22 cellular contexts compared by ENCODE assay signal in genomic region chr16:2840914-2841313, GRCh38. TPM values are rescaled to one million over a fixed set of nuclear protein-coding genes. Genes with fewer than 3 reads are reported as not detected.
A peak's percentile ranks its signal among the peaks of the same experiment; 100 is the strongest.
DNase-seq lines count a peak whose midpoint lies in the region; ATAC-seq, FAIRE-seq and TF ChIP-seq lines count a peak whose summit lies in the region.
"Had no signal": no experiment of that assay in that cellular context is flagged by ENCODE, and none has a peak within 500 bp of the region (broad histone marks: within the 10 kb centered on the region; RNA-seq: fewer than 3 reads in every experiment).

No MANE protein-coding gene starts in this region.

- TF ChIP-seq POLR2A in thyroid gland (IDR thresholded peaks at IDR 0.05): no peak

- WGBS in thyroid gland, 2 donors: 90% methylated on average over 5 of the region's 12 CpGs; no CpG with 5 or more reads in 1 of the 2 donors

- intact Hi-C loops in Panc1 (cut with micrococcal nuclease; ENCODE audit: unreplicated experiment) (no loop called here), kidney (cut with DNase I) (no loop called here), sciatic nerve (cut with DNase I) (no loop called here), thyroid gland (cut with DNase I) (no loop called here)

- H3K27ac ChIP-seq in Panc1 (ENCODE audit: low read length) (peak overlapping the region; percentile 79), kidney (ENCODE audit: low read depth in 2 of 2, low read length in 2 of 2) (no peak overlapping the region), thyroid gland (no peak overlapping the region)
- H3K27ac ChIP-seq: SJSA1 had no signal

- no peaks in the 10 kb centered on the region for H3K27me3 ChIP-seq in Panc1 (ENCODE audit: control insufficient read depth, insufficient read depth, low read length)
- no peaks in the 10 kb centered on the region for H3K27me3 ChIP-seq in thyroid gland
- H3K27me3 ChIP-seq: Peyer's patch, SJSA1 had no signal

- H3K36me3 ChIP-seq in Panc1 (ENCODE audit: control insufficient read depth, insufficient read depth, low read length): no peaks in the 10 kb centered on the region
- H3K36me3 ChIP-seq in kidney (ENCODE audit: control insufficient read depth in 1 of 2, insufficient read depth in 2 of 2, low read length in 2 of 2): no peaks in the 10 kb centered on the region
- no peaks in the 10 kb centered on the region for H3K36me3 ChIP-seq in thyroid gland
- H3K36me3 ChIP-seq: Peyer's patch, SJSA1 had no signal

- TF ChIP-seq CTCF in Panc1 (IDR thresholded peaks at IDR 0.05): no peak
- no peak for TF ChIP-seq CTCF in kidney (IDR thresholded peaks at IDR 0.05; ENCODE audit: borderline replicate concordance, extremely low read depth, insufficient read depth)
- TF ChIP-seq CTCF in thyroid gland (IDR thresholded peaks at IDR 0.05): no peak

- H3K4me1 ChIP-seq in Panc1 (ENCODE audit: control insufficient read depth, insufficient read depth, low read length) (peaks cover 38% of the 10 kb centered on the region), kidney (ENCODE audit: control insufficient read depth in 1 of 2, insufficient read depth in 1 of 2, low read depth in 1 of 2, low read length in 2 of 2) (peaks cover 0 to 4% of the 10 kb centered on the region in 2 donors), thyroid gland (peaks cover 6 to 7% of the 10 kb centered on the region in 2 donors)

- no TSS peak for BruUV-seq in Panc1 (replicated peaks; lab: Mats Ljungman, UMichigan)

- no peak for FAIRE-seq in kidney (lab: Jason Lieb, UNC)
- FAIRE-seq: GM19239, HepG2 had no signal

- peak; percentile 5 for DNase-seq in CD1c-positive myeloid dendritic cell (ENCODE audit: extremely low spot score)
- DNase-seq in Panc1 (ENCODE audit: low read depth, low spot score): no peak
- peak; percentile 61 for DNase-seq in kidney
- peak; percentile 50 for DNase-seq in sciatic nerve (ENCODE audit: low spot score)
- DNase-seq in COR-L47 (lab: John Stamatoyannopoulos, UW): no peak
- DNase-seq in stimulated activated CD4-positive, alpha-beta T cell treated with anti-CD3 and anti-CD28 coated beads, Interleukin-12 subunit alpha, Interleukin-12 subunit beta, amount 100 ng/mL, for 4 hours: no peak
- no peak for DNase-seq in thyroid gland
- DNase-seq: AML-193; CD4-positive, CD25-positive, alpha-beta regulatory T cell; DMS153; GDM1; GOT3; KG1; NCI-H1105 treated with DMSO at 0.1 percent for 48 hours; NCI-H1694; NCI-H2081 treated with DMSO at 0.1 percent for 48 hours had no signal

- ATAC-seq in Panc1 (no peak), sciatic nerve (no peak)

- no peak overlapping the region for H3K9ac ChIP-seq in kidney (ENCODE audit: low read length in 2 of 2)

- H3K4me3 ChIP-seq in Panc1 (ENCODE audit: low read depth in 2 of 2, low read length in 2 of 2) (no peak overlapping the region), kidney (ENCODE audit: low read length in 2 of 2) (no peak overlapping the region), thyroid gland (replicated peaks in 1 of 3) (no peak overlapping the region)
- H3K4me3 ChIP-seq: Peyer's patch, SJSA1 had no signal

- in situ Hi-C loops in Panc1 (cut with HindIII; ENCODE audit: low pct_unique_long_range_greater_than_20kb, low sequenced_read_pairs): no loop called here

- CTCF ChIA-PET in Panc1 (lab: Charles Lee): no interaction called here

- H3K9me3 ChIP-seq in Panc1 (ENCODE audit: control insufficient read depth, insufficient read depth, low read depth, low read length) (no peaks in the 10 kb centered on the region), kidney (ENCODE audit: control insufficient read depth in 1 of 2, low read length in 2 of 2) (no peaks in the 10 kb centered on the region), thyroid gland (no peaks in the 10 kb centered on the region)
- H3K9me3 ChIP-seq: Peyer's patch, SJSA1 had no signal

- POLR2A ChIA-PET in Panc1 (lab: Charles Lee): no interaction called here

RNA-seq across cellular contexts. Expression of gene ZG16B, which starts 10.8 kb away (rescaled TPM):
- total RNA-seq in Panc1 (2021; ENCODE audit: unreplicated experiment) (9.1 TPM), kidney (0.98 TPM), sciatic nerve (not detected), thyroid gland (not detected)
- polyA plus RNA-seq in Panc1 (2012; ENCODE audit: insufficient read length): 8.3 TPM
- polyA plus RNA-seq in kidney (ENCODE audit: insufficient read depth, low read depth, low replicate concordance): 0.69 TPM
- total RNA-seq: CD4-positive, CD25-positive, alpha-beta regulatory T cell had no signal

RNA-seq across cellular contexts. Expression of gene PRSS22, which starts 17.1 kb away (rescaled TPM):
- total RNA-seq in Panc1 (2021; ENCODE audit: unreplicated experiment): 23.9 TPM
- polyA plus RNA-seq in Panc1 (2012; ENCODE audit: insufficient read length): 37.3 TPM
- 30.8 TPM for total RNA-seq in kidney
- polyA plus RNA-seq in kidney (ENCODE audit: insufficient read depth, low read depth, low replicate concordance): 11.0 TPM
- 0.36 TPM for total RNA-seq in sciatic nerve
- 1 to 10 TPM; 1.2 to 7.7 (median 4.6) TPM for total RNA-seq in thyroid gland
- total RNA-seq: CD4-positive, CD25-positive, alpha-beta regulatory T cell; NCI-H460; SJSA1 had no signal
- polyA plus RNA-seq: CD4-positive, CD25-positive, alpha-beta regulatory T cell had no signal

RNA-seq across cellular contexts. Expression of gene PRSS21, which starts 23.9 kb away (rescaled TPM):
- total RNA-seq in Panc1 (2021; ENCODE audit: unreplicated experiment): not detected
- not detected for polyA plus RNA-seq in Panc1 (2012; ENCODE audit: insufficient read length)
- 0.54 TPM for total RNA-seq in kidney
- polyA plus RNA-seq in kidney (ENCODE audit: insufficient read depth, low read depth, low replicate concordance): not detected
- total RNA-seq in sciatic nerve: 0.40 TPM
- under 1 TPM in 1 of 4 donors, not detected in 3; 0.56 TPM for total RNA-seq in thyroid gland
- total RNA-seq: CD4-positive, CD25-positive, alpha-beta regulatory T cell; Daoy; HepG2; NCI-H460; SJSA1 had no signal
- polyA plus RNA-seq: HepG2 had no signal

RNA-seq across cellular contexts. Expression of gene FLYWCH2, which starts 42.1 kb away (rescaled TPM):
- total RNA-seq in Panc1 (2021; ENCODE audit: unreplicated experiment) (77.3 TPM), kidney (31.3 TPM), sciatic nerve (17.7 TPM), thyroid gland (10 to 100 TPM; 58.4 to 89.3 (median 73.8) TPM)
- 161 TPM for polyA plus RNA-seq in Panc1 (2012; ENCODE audit: insufficient read length)
- polyA plus RNA-seq in kidney (ENCODE audit: insufficient read depth, low read depth, low replicate concordance): 52.5 TPM

RNA-seq across cellular contexts. Expression of gene PRSS41, which starts 42.6 kb away (rescaled TPM):
- not detected for total RNA-seq in Panc1 (2021; ENCODE audit: unreplicated experiment)
- not detected for polyA plus RNA-seq in Panc1 (2012; ENCODE audit: insufficient read length)
- not detected for total RNA-seq in kidney
- polyA plus RNA-seq in kidney (ENCODE audit: insufficient read depth, low read depth, low replicate concordance): not detected
- not detected for total RNA-seq in sciatic nerve
- not detected for total RNA-seq in thyroid gland
- total RNA-seq: CD4-positive, CD25-positive, alpha-beta regulatory T cell; Daoy; HepG2; NCI-H460; Peyer's patch; SJSA1 had no signal
- polyA plus RNA-seq: CD4-positive, CD25-positive, alpha-beta regulatory T cell; HepG2 had no signal

Comparison
In these comparisons a context has a peak if more than half of its experiments do, and no peak if none do; other contexts are left out.
1. DNase-seq: peak in CD1c-positive myeloid dendritic cell (single experiment), kidney (single experiment) and sciatic nerve (single experiment); none in Panc1 (single experiment), COR-L47 (single experiment), stimulated activated CD4-positive, alpha-beta T cell treated with anti-CD3 and anti-CD28 coated beads, Interleukin-12 subunit alpha, Interleukin-12 subunit beta, amount 100 ng/mL, for 4 hours (single experiment) and thyroid gland (0 of 2).